Comparison of ENCODE assay signal across 11 cellular contexts in genomic region chr13:47875206-47875605, GRCh38.
"Had no signal": no experiment of that assay in that cellular context is flagged by ENCODE, and none has a peak within 500 bp of the region (broad histone marks: within the 10 kb centered on the region; RNA-seq: fewer than 3 reads in every experiment).

No MANE protein-coding gene starts in this region.

- H3K36me3 ChIP-seq: left ventricle myocardium inferior, pancreas had no signal

- H3K4me3 ChIP-seq: left ventricle myocardium inferior, mucosa of descending colon, pancreas had no signal

- DNase-seq: activated CD4-positive, alpha-beta T cell treated with anti-CD3 and anti-CD28 coated beads, Interleukin-2, amount 50 U/mL, for 1 hour; activated CD8-positive, alpha-beta memory T cell treated with anti-CD3 and anti-CD28 coated beads for 24 hours; activated naive CD8-positive, alpha-beta T cell treated with anti-CD3 and anti-CD28 coated beads, Interleukin-2, amount 10 ng/mL, durations not matched to agents 7 days and 5 days; effector memory CD4-positive, alpha-beta T cell; foreskin keratinocyte; left ventricle myocardium inferior; mucosa of descending colon; naive thymus-derived CD4-positive, alpha-beta T cell; pancreas; stimulated activated CD4-positive, alpha-beta T cell treated with anti-CD3 and anti-CD28 coated beads, Interleukin-12 subunit alpha, Interleukin-12 subunit beta, amount 100 ng/mL, for 4 hours; stimulated activated CD4-positive, alpha-beta T cell treated with anti-CD3 and anti-CD28 coated beads, Interleukin-2, amount 100 ng/mL, for 24 hours had no signal

- H3K27me3 ChIP-seq: foreskin keratinocyte, pancreas had no signal

- H3K27ac ChIP-seq: foreskin keratinocyte, left ventricle myocardium inferior, pancreas had no signal

- H3K27ac Mint-ChIP-seq: activated naive CD8-positive, alpha-beta T cell treated with anti-CD3 and anti-CD28 coated beads, Interleukin-2, amount 10 ng/mL, durations not matched to agents 7 days and 5 days; naive thymus-derived CD4-positive, alpha-beta T cell had no signal

- H3K4me3 Mint-ChIP-seq: activated naive CD8-positive, alpha-beta T cell treated with anti-CD3 and anti-CD28 coated beads, Interleukin-2, amount 10 ng/mL, durations not matched to agents 7 days and 5 days; naive thymus-derived CD4-positive, alpha-beta T cell had no signal
